In genomic region chr19:49712397-49712859, GRCh38 we compare ENCODE assay signal across 10 cellular contexts. TPM values are rescaled to one million over a fixed set of nuclear protein-coding genes. Genes with fewer than 3 reads are reported as not detected.
DNase-seq lines count a peak whose midpoint lies in the region; ATAC-seq, FAIRE-seq and TF ChIP-seq lines count a peak whose summit lies in the region.
"Had no signal": no experiment of that assay in that cellular context is flagged by ENCODE, and none has a peak within 500 bp of the region (broad histone marks: within the 10 kb centered on the region; RNA-seq: fewer than 3 reads in every experiment).

No MANE protein-coding gene starts in this region.

- H4K8ac ChIP-seq in mesenchymal stem cell (ENCODE audit: low read length) = no peak overlapping the region

- H3K4ac ChIP-seq in mesenchymal stem cell (ENCODE audit: low read depth in 1 of 2, low read length in 2 of 2) = no peak overlapping the region

- H3K23ac ChIP-seq in mesenchymal stem cell (ENCODE audit: low read length in 2 of 2) = no peak overlapping the region

- H4K91ac ChIP-seq in mesenchymal stem cell (ENCODE audit: low read length) = peak overlapping the region; percentile 60

- TF ChIP-seq CTCF in D721Med (IDR thresholded peaks at IDR 0.05; ENCODE audit: insufficient read depth, missing control alignments) = no peak

- no peaks in the 10 kb centered on the region for H3K27me3 ChIP-seq in mesenchymal stem cell (ENCODE audit: control insufficient read depth in 1 of 2, insufficient read depth in 1 of 2, low read length in 2 of 2)

- DNase-seq in D721Med (ENCODE audit: insufficient read length, low spot score) (peak; percentile 68), amniotic epithelial cell (ENCODE audit: low read depth) (peak; percentile 92), mesenchymal stem cell (peak; percentile 22)
- peak; percentile 14 for DNase-seq in Jurkat, Clone E6-1 (ENCODE audit: low read depth, low spot score)
- DNase-seq in activated T-cell treated with anti-CD3 and anti-CD28 coated beads, Interleukin-2, amount 50 U/mL, for 24 hours = no peak
- no peak for DNase-seq in activated CD4-positive, alpha-beta T cell treated with anti-CD3 and anti-CD28 coated beads, Interleukin-2, amount 50 U/mL, for 1 hour
- no peak for DNase-seq in activated CD4-positive, alpha-beta T cell treated with anti-CD3 and anti-CD28 coated beads, Interleukin-2, amount 10 ng/mL, durations not matched to agents 24 days and 14 days
- DNase-seq: effector CD4-positive, alpha-beta T cell; NCI-H2171 treated with DMSO at 0.1 percent for 48 hours had no signal

- H3K4me3 Mint-ChIP-seq in activated T-cell treated with anti-CD3 and anti-CD28 coated beads, Interleukin-2, amount 50 U/mL, for 24 hours = no peak overlapping the region
- no peak overlapping the region for H3K4me3 Mint-ChIP-seq in activated CD4-positive, alpha-beta T cell treated with anti-CD3 and anti-CD28 coated beads, Interleukin-2, amount 10 ng/mL, durations not matched to agents 24 days and 14 days

- ATAC-seq in HG03045 (IDR thresholded peaks at IDR 0.05; ENCODE audit: unreplicated experiment) = no peak

- no peak for FAIRE-seq in D721Med (lab: Jason Lieb, UNC)

- H2AK5ac ChIP-seq in mesenchymal stem cell (ENCODE audit: low read length, severe bottlenecking) = no peak overlapping the region

- H3K4me1 ChIP-seq in mesenchymal stem cell (ENCODE audit: control insufficient read depth, insufficient read depth, low read depth, low read length) = no peaks in the 10 kb centered on the region

- no peak overlapping the region for H3K27ac ChIP-seq in mesenchymal stem cell (ENCODE audit: low read length, poor library complexity, severe bottlenecking)

- H3K14ac ChIP-seq in mesenchymal stem cell (ENCODE audit: low read length in 2 of 2) = no peak overlapping the region

- no peak overlapping the region for H3K27ac Mint-ChIP-seq in activated T-cell treated with anti-CD3 and anti-CD28 coated beads, Interleukin-2, amount 50 U/mL, for 24 hours
- H3K27ac Mint-ChIP-seq in activated CD4-positive, alpha-beta T cell treated with anti-CD3 and anti-CD28 coated beads, Interleukin-2, amount 10 ng/mL, durations not matched to agents 24 days and 14 days = no peak overlapping the region

- no peaks in the 10 kb centered on the region for H3K9me3 Mint-ChIP-seq in activated T-cell treated with anti-CD3 and anti-CD28 coated beads, Interleukin-2, amount 50 U/mL, for 24 hours
- no peaks in the 10 kb centered on the region for H3K9me3 Mint-ChIP-seq in activated CD4-positive, alpha-beta T cell treated with anti-CD3 and anti-CD28 coated beads, Interleukin-2, amount 10 ng/mL, durations not matched to agents 24 days and 14 days

- no peak overlapping the region for H2BK120ac ChIP-seq in mesenchymal stem cell (ENCODE audit: low read depth, low read length)

- no peak overlapping the region for H2BK15ac ChIP-seq in mesenchymal stem cell (ENCODE audit: low read depth, poor library complexity, severe bottlenecking)

- no peaks in the 10 kb centered on the region for H3K79me1 ChIP-seq in mesenchymal stem cell (replicated peaks; ENCODE audit: low read length, poor library complexity, severe bottlenecking)

- no peak overlapping the region for H3K18ac ChIP-seq in mesenchymal stem cell (ENCODE audit: low read depth in 1 of 2, low read length in 2 of 2)

- 68% methylated on average over 20 of the region's 20 CpGs for WGBS in mesenchymal stem cell

- H2AFZ ChIP-seq in mesenchymal stem cell (ENCODE audit: low read depth, low read length) = no peak overlapping the region

- no peak overlapping the region for H2BK5ac ChIP-seq in mesenchymal stem cell (ENCODE audit: low read depth, low read length, poor library complexity, severe bottlenecking)

- H3K4me1 Mint-ChIP-seq in activated T-cell treated with anti-CD3 and anti-CD28 coated beads, Interleukin-2, amount 50 U/mL, for 24 hours (ENCODE audit: low read depth) = peaks cover 2% of the 10 kb centered on the region
- H3K4me1 Mint-ChIP-seq in activated CD4-positive, alpha-beta T cell treated with anti-CD3 and anti-CD28 coated beads, Interleukin-2, amount 10 ng/mL, durations not matched to agents 24 days and 14 days = peaks cover 8% of the 10 kb centered on the region

- peak overlapping the region; percentile 26 for H3K9ac ChIP-seq in mesenchymal stem cell (ENCODE audit: low read length)

- intact Hi-C loops in activated CD4-positive, alpha-beta T cell treated with anti-CD3 and anti-CD28 coated beads, Interleukin-2, amount 10 ng/mL, durations not matched to agents 24 days and 14 days (cut with micrococcal nuclease) = no loop called here

- no peak overlapping the region for H2BK12ac ChIP-seq in mesenchymal stem cell (ENCODE audit: low read length in 2 of 2)

- no peak overlapping the region for H3K4me2 ChIP-seq in mesenchymal stem cell (ENCODE audit: low read length, poor library complexity, severe bottlenecking)

- H3K9me3 ChIP-seq in mesenchymal stem cell (ENCODE audit: control insufficient read depth, low read length) = no peaks in the 10 kb centered on the region

- H3K36me3 Mint-ChIP-seq in activated T-cell treated with anti-CD3 and anti-CD28 coated beads, Interleukin-2, amount 50 U/mL, for 24 hours (ENCODE audit: low read depth) = no peaks in the 10 kb centered on the region
- H3K36me3 Mint-ChIP-seq in activated CD4-positive, alpha-beta T cell treated with anti-CD3 and anti-CD28 coated beads, Interleukin-2, amount 10 ng/mL, durations not matched to agents 24 days and 14 days (ENCODE audit: low read depth) = no peaks in the 10 kb centered on the region

- H3K36me3 ChIP-seq in mesenchymal stem cell (ENCODE audit: control insufficient read depth in 1 of 2, insufficient read depth in 2 of 2, low read depth in 1 of 2, low read length in 2 of 2) = peaks cover 20 to 38% of the 10 kb centered on the region in 2 experiments

- H3K4me3 ChIP-seq in Jurkat, Clone E6-1 (ENCODE audit: low read length) = no peak overlapping the region
- peak overlapping the region in 1 of 2 experiments; percentile 37 for H3K4me3 ChIP-seq in mesenchymal stem cell (ENCODE audit: insufficient read depth in 1 of 2, low read depth in 1 of 2, low read length in 2 of 2)

- no peaks in the 10 kb centered on the region for H3K27me3 Mint-ChIP-seq in activated T-cell treated with anti-CD3 and anti-CD28 coated beads, Interleukin-2, amount 50 U/mL, for 24 hours
- no peaks in the 10 kb centered on the region for H3K27me3 Mint-ChIP-seq in activated CD4-positive, alpha-beta T cell treated with anti-CD3 and anti-CD28 coated beads, Interleukin-2, amount 10 ng/mL, durations not matched to agents 24 days and 14 days

RNA-seq across cellular contexts. Expression of gene CPT1C, which starts 21.5 kb away (rescaled TPM):
- polyA plus RNA-seq in Jurkat, Clone E6-1 (2012; ENCODE audit: insufficient read depth, insufficient read length) = 1.5 TPM
- 24.1 TPM for polyA plus RNA-seq in mesenchymal stem cell (2013, experiment 1 of 2)
- 23.0 TPM for polyA plus RNA-seq in mesenchymal stem cell (2013, experiment 2 of 2)
- total RNA-seq in activated CD4-positive, alpha-beta T cell treated with anti-CD3 and anti-CD28 coated beads, Interleukin-2, amount 10 ng/mL, durations not matched to agents 24 days and 14 days = 3.4 and 3.6 TPM in 2 replicates

RNA-seq across cellular contexts. Expression of gene ADM5, which starts 23.0 kb away (rescaled TPM):
- 5.7 TPM for polyA plus RNA-seq in Jurkat, Clone E6-1 (2012; ENCODE audit: insufficient read depth, insufficient read length)
- 0.68 TPM for polyA plus RNA-seq in mesenchymal stem cell (2013, experiment 1 of 2)
- 0.44 TPM for polyA plus RNA-seq in mesenchymal stem cell (2013, experiment 2 of 2)
- total RNA-seq in activated CD4-positive, alpha-beta T cell treated with anti-CD3 and anti-CD28 coated beads, Interleukin-2, amount 10 ng/mL, durations not matched to agents 24 days and 14 days = 8.4 and 8.6 TPM in 2 replicates

RNA-seq across cellular contexts. Expression of gene PRMT1, which starts 35.4 kb away (rescaled TPM):
- 378 TPM for polyA plus RNA-seq in Jurkat, Clone E6-1 (2012; ENCODE audit: insufficient read depth, insufficient read length)
- 111 TPM for polyA plus RNA-seq in mesenchymal stem cell (2013, experiment 1 of 2)
- 103 TPM for polyA plus RNA-seq in mesenchymal stem cell (2013, experiment 2 of 2)
- 510 and 512 TPM in 2 replicates for total RNA-seq in activated CD4-positive, alpha-beta T cell treated with anti-CD3 and anti-CD28 coated beads, Interleukin-2, amount 10 ng/mL, durations not matched to agents 24 days and 14 days

RNA-seq across cellular contexts. Expression of gene BCL2L12, which starts 46.7 kb away (rescaled TPM):
- 98.5 TPM for polyA plus RNA-seq in Jurkat, Clone E6-1 (2012; ENCODE audit: insufficient read depth, insufficient read length)
- 20.5 TPM for polyA plus RNA-seq in mesenchymal stem cell (2013, experiment 1 of 2)
- 20.9 TPM for polyA plus RNA-seq in mesenchymal stem cell (2013, experiment 2 of 2)
- 69.3 and 72.0 TPM in 2 replicates for total RNA-seq in activated CD4-positive, alpha-beta T cell treated with anti-CD3 and anti-CD28 coated beads, Interleukin-2, amount 10 ng/mL, durations not matched to agents 24 days and 14 days

RNA-seq across cellular contexts. Expression of gene IRF3, which starts 46.8 kb away (rescaled TPM):
- 97.7 TPM for polyA plus RNA-seq in Jurkat, Clone E6-1 (2012; ENCODE audit: insufficient read depth, insufficient read length)
- 73.1 TPM for polyA plus RNA-seq in mesenchymal stem cell (2013, experiment 1 of 2)
- polyA plus RNA-seq in mesenchymal stem cell (2013, experiment 2 of 2) = 76.3 TPM
- 146 and 151 TPM in 2 replicates for total RNA-seq in activated CD4-positive, alpha-beta T cell treated with anti-CD3 and anti-CD28 coated beads, Interleukin-2, amount 10 ng/mL, durations not matched to agents 24 days and 14 days

Comparison
In these comparisons a context has a peak if more than half of its experiments do, and no peak if none do; other contexts are left out.
1. DNase-seq: peak in D721Med (single experiment), Jurkat, Clone E6-1 (single experiment), amniotic epithelial cell (single experiment) and mesenchymal stem cell (single experiment); none in activated T-cell treated with anti-CD3 and anti-CD28 coated beads, Interleukin-2, amount 50 U/mL, for 24 hours (single experiment), activated CD4-positive, alpha-beta T cell treated with anti-CD3 and anti-CD28 coated beads, Interleukin-2, amount 50 U/mL, for 1 hour (single experiment) and activated CD4-positive, alpha-beta T cell treated with anti-CD3 and anti-CD28 coated beads, Interleukin-2, amount 10 ng/mL, durations not matched to agents 24 days and 14 days (single experiment).